Comparison of ENCODE assay signal across 9 cellular contexts in genomic region chr7:1055084-1055450, GRCh38. TPM values are rescaled to one million over a fixed set of nuclear protein-coding genes. Genes with fewer than 3 reads are reported as not detected.
A peak's percentile ranks its signal among the peaks of the same experiment; 100 is the strongest.
DNase-seq lines count a peak whose midpoint lies in the region; ATAC-seq and TF ChIP-seq lines count a peak whose summit lies in the region.
"Had no signal": no experiment of that assay in that cellular context is flagged by ENCODE, and none has a peak within 500 bp of the region (broad histone marks: within the 10 kb centered on the region; RNA-seq: fewer than 3 reads in every experiment).

No MANE protein-coding gene starts in this region.

- H3K4me1 ChIP-seq in heart left ventricle, result peaks cover 4 to 75% (median 65%) of the 10 kb centered on the region in 12 donors

- TF ChIP-seq CTCF in heart left ventricle (IDR thresholded peaks at IDR 0.05), result no peak

- peaks cover 0 to 5% (median 0%) of the 10 kb centered on the region in 9 donors for H3K27me3 ChIP-seq in heart left ventricle
- H3K27me3 ChIP-seq: cardiac muscle cell had no signal

- H3K27ac ChIP-seq in heart left ventricle, result peak overlapping the region; percentile 41 to 97 (median 85)
- H3K27ac ChIP-seq: cardiac muscle cell had no signal

- TF ChIP-seq POLR2A in heart left ventricle (IDR thresholded peaks at IDR 0.05), result peak in 1 of 2 donors; percentile 60

- peaks cover 0 to 13% (median 0%) of the 10 kb centered on the region in 9 donors for H3K36me3 ChIP-seq in heart left ventricle
- H3K36me3 ChIP-seq: cardiac muscle cell had no signal

- intact Hi-C loops in heart left ventricle (cut with DNase I), result no loop called here

- DNase-seq in NAMALWA (ENCODE audit: low spot score), result peak; percentile 62
- DNase-seq in activated T-cell treated with anti-CD3 and anti-CD28 coated beads, Interleukin-2, amount 50 U/mL, for 1 hour, result peak; percentile 59
- DNase-seq in heart left ventricle, result peak; percentile 78 to 91 (median 88)
- DNase-seq in stimulated activated CD4-positive, alpha-beta T cell treated with anti-CD3 and anti-CD28 coated beads, Interleukin-2, amount 100 ng/mL, for 24 hours, result peak; percentile 55 to 60
- DNase-seq in KG1 (lab: John Stamatoyannopoulos, UW), result no peak
- DNase-seq in SW 1271 (lab: John Stamatoyannopoulos, UW), result no peak

- H3K9me3 ChIP-seq in heart left ventricle, result no peaks in the 10 kb centered on the region

- peak; percentile 68 to 76 (median 73) for ATAC-seq in heart left ventricle
- no peak for ATAC-seq in GM21737 (IDR thresholded peaks at IDR 0.05; ENCODE audit: unreplicated experiment)
- ATAC-seq in GM18909 (IDR thresholded peaks at IDR 0.05; ENCODE audit: poor library complexity, unreplicated experiment), result no peak

- 8 to 29% (median 11%) methylated on average over 17 to 22 of the region's 22 CpGs for WGBS in heart left ventricle, 4 donors

- H3K4me3 ChIP-seq in heart left ventricle, result peak overlapping the region; percentile 0 to 57 (median 50)
- H3K4me3 ChIP-seq: cardiac muscle cell had no signal

RNA-seq across cellular contexts. Expression of gene GPR146, which starts 10.7 kb away (rescaled TPM):
- total RNA-seq in heart left ventricle, result 10 to 100 TPM; 12.3 to 56.8 (median 25.2) TPM
- polyA plus RNA-seq in heart left ventricle, result 10 to 100 TPM; 11.1 to 26.4 TPM

RNA-seq across cellular contexts. Expression of gene GPER1, which starts 32.8 kb away (rescaled TPM):
- total RNA-seq in heart left ventricle, result 1 to 10 TPM; 1.4 to 8.8 (median 3.0) TPM
- polyA plus RNA-seq in heart left ventricle, result 1 to 10 TPM; 1.8 to 2.8 TPM

Comparison
In these comparisons a context has a peak if more than half of its experiments do, and no peak if none do; other contexts are left out.
1. DNase-seq: peak in NAMALWA (single experiment), activated T-cell treated with anti-CD3 and anti-CD28 coated beads, Interleukin-2, amount 50 U/mL, for 1 hour (single experiment), heart left ventricle (5 of 5) and stimulated activated CD4-positive, alpha-beta T cell treated with anti-CD3 and anti-CD28 coated beads, Interleukin-2, amount 100 ng/mL, for 24 hours (2 of 2); none in KG1 (single experiment) and SW 1271 (0 of 2).
2. ATAC-seq: peak in heart left ventricle (4 of 4); none in GM21737 (single experiment) and GM18909 (single experiment).